8 cellular contexts compared by ENCODE assay signal in genomic region chr5:122844136-122844915, GRCh38.
A peak's percentile ranks its signal among the peaks of the same experiment; 100 is the strongest.
DNase-seq lines count a peak whose midpoint lies in the region; ATAC-seq lines count a peak whose summit lies in the region.

No MANE protein-coding gene starts in this region.

- peaks cover 20% of the 10 kb centered on the region for H3K4me1 Mint-ChIP-seq in activated naive CD8-positive, alpha-beta T cell (ENCODE audit: low read depth)

- no peaks in the 10 kb centered on the region for H3K36me3 Mint-ChIP-seq in activated naive CD8-positive, alpha-beta T cell

- H3K4me3 Mint-ChIP-seq in activated naive CD8-positive, alpha-beta T cell, result peak overlapping the region; percentile 89

- ATAC-seq in HG02970 (IDR thresholded peaks at IDR 0.05; ENCODE audit: low FRiP score, unreplicated experiment) (peak; percentile 6), GM19397 (IDR thresholded peaks at IDR 0.05; ENCODE audit: unreplicated experiment) (no peak)

- DNase-seq in ELR (ENCODE audit: low read depth) (peak; percentile 20), NCI-H128 (lab: John Stamatoyannopoulos, UW; ENCODE audit: unreplicated experiment) (no peak), GM19238 (ENCODE audit: insufficient read length, low spot score) (no peak)

- peaks cover 7% of the 10 kb centered on the region for H3K27me3 Mint-ChIP-seq in activated naive CD8-positive, alpha-beta T cell

- H3K27ac Mint-ChIP-seq in activated naive CD8-positive, alpha-beta T cell, result no peak overlapping the region

- peak overlapping the region; percentile 77 for H3K4me3 ChIP-seq in iPS-11a (ENCODE audit: low read depth, low read length)
- H3K4me3 ChIP-seq in skin epidermis, result peak overlapping the region; percentile 66 to 95 (median 80)

- peak overlapping the region in 20 of 21 experiments; percentile 73 to 97 (median 90) for H3K27ac ChIP-seq in skin epidermis

- H3K9me3 Mint-ChIP-seq in activated naive CD8-positive, alpha-beta T cell (ENCODE audit: low read depth), result no peaks in the 10 kb centered on the region
